ENCODE assay signal across 11 cellular contexts in genomic region chr16:17359778-17360177, GRCh38.
DNase-seq lines count a peak whose midpoint lies in the region; ATAC-seq, FAIRE-seq and TF ChIP-seq lines count a peak whose summit lies in the region.
"Had no signal": no experiment of that assay in that cellular context is flagged by ENCODE, and none has a peak within 500 bp of the region (broad histone marks: within the 10 kb centered on the region; RNA-seq: fewer than 3 reads in every experiment).

No MANE protein-coding gene starts in this region.

- H3K9me1 ChIP-seq in keratinocyte (ENCODE audit: control insufficient read depth, extremely low read depth, insufficient read depth, low read length): no peaks in the 10 kb centered on the region

- no peak for FAIRE-seq in keratinocyte (lab: Jason Lieb, UNC)
- FAIRE-seq: D721Med had no signal

- H3K36me3 Mint-ChIP-seq in MCF 10A (ENCODE audit: insufficient read depth, unreplicated experiment): no peaks in the 10 kb centered on the region

- H3K9me3 ChIP-seq in breast epithelium (no peaks in the 10 kb centered on the region), keratinocyte (ENCODE audit: control insufficient read depth, low read depth, low read length) (no peaks in the 10 kb centered on the region), upper lobe of right lung (no peaks in the 10 kb centered on the region), gastroesophageal sphincter (no peaks in the 10 kb centered on the region)
- H3K9me3 ChIP-seq: prostate gland had no signal

- no peak overlapping the region for H3K4me2 ChIP-seq in keratinocyte (ENCODE audit: control insufficient read depth, extremely low read depth, insufficient read depth, low read depth, low read length)

- no peaks in the 10 kb centered on the region for H4K20me1 ChIP-seq in keratinocyte (ENCODE audit: control insufficient read depth, extremely low read depth, insufficient read depth, low read length)

- intact Hi-C loops in MCF 10A (cut with micrococcal nuclease) (no loop called here), breast epithelium (cut with DNase I; ENCODE audit: low total_unique reads) (no loop called here), upper lobe of right lung (cut with DNase I) (no loop called here)

- no peaks in the 10 kb centered on the region for H3K27me3 Mint-ChIP-seq in MCF 10A (ENCODE audit: insufficient read depth, unreplicated experiment)
- H3K27me3 Mint-ChIP-seq: IgD-negative memory B cell had no signal

- DNase-seq in MCF 10A (ENCODE audit: unreplicated experiment): peak; percentile 18
- DNase-seq in breast epithelium (ENCODE audit: low spot score in 2 of 2): no peak
- peak; percentile 36 for DNase-seq in activated CD4-positive, alpha-beta T cell treated with anti-CD3 and anti-CD28 coated beads, Interleukin-2, amount 50 U/mL, for 1 hour
- no peak for DNase-seq in keratinocyte (ENCODE audit: low read depth, low spot score)
- DNase-seq in upper lobe of right lung: no peak
- no peak for DNase-seq in effector CD8-positive, alpha-beta T cell (lab: John Stamatoyannopoulos, UW)

- peaks cover 0 to 10% of the 10 kb centered on the region in 2 donors for H3K4me1 ChIP-seq in breast epithelium
- peaks cover 20% of the 10 kb centered on the region for H3K4me1 ChIP-seq in keratinocyte (ENCODE audit: control insufficient read depth, extremely low read depth, insufficient read depth, low read length)
- H3K4me1 ChIP-seq in upper lobe of right lung: peaks cover 49% of the 10 kb centered on the region
- H3K4me1 ChIP-seq in gastroesophageal sphincter: peaks cover 8 to 68% (median 18%) of the 10 kb centered on the region in 3 donors
- H3K4me1 ChIP-seq: prostate gland had no signal

- H3K4me3 ChIP-seq in breast epithelium (no peak overlapping the region), keratinocyte (ENCODE audit: control insufficient read depth in 2 of 3, extremely low read depth in 1 of 3, insufficient read depth in 2 of 3, low read depth in 1 of 3, low read length in 3 of 3) (no peak overlapping the region), upper lobe of right lung (no peak overlapping the region), gastroesophageal sphincter (no peak overlapping the region)
- H3K4me3 ChIP-seq: prostate gland had no signal

- TF ChIP-seq EP300 in gastroesophageal sphincter (IDR thresholded peaks at IDR 0.05): no peak

- H3K79me2 ChIP-seq in keratinocyte (ENCODE audit: control insufficient read depth, insufficient read depth, low read length): no peaks in the 10 kb centered on the region

- CTCF ChIA-PET in MCF 10A (lab: Yijun Ruan, JAX): no interaction called here

- 61 to 80% methylated on average over 1 to 3 of the region's 5 CpGs for WGBS in gastroesophageal sphincter (ENCODE audit: low coverage in 1 of 2), 2 donors

- no peak for TF ChIP-seq CTCF in MCF 10A (IDR thresholded peaks at IDR 0.05; ENCODE audit: unreplicated experiment)
- no peak for TF ChIP-seq CTCF in breast epithelium (IDR thresholded peaks at IDR 0.05)
- peak in 1 of 3 experiments; percentile 30 for TF ChIP-seq CTCF in keratinocyte (optimal IDR thresholded peaks at IDR 0.05 in 1 of 3, IDR thresholded peaks at IDR 0.05 in 1 of 3, conservative IDR thresholded peaks at IDR 0.05 in 1 of 3; ENCODE audit: extremely low read depth in 1 of 3, insufficient read depth in 2 of 3, low read length in 3 of 3)
- no peak for TF ChIP-seq CTCF in upper lobe of right lung (IDR thresholded peaks at IDR 0.05)
- no peak for TF ChIP-seq CTCF in gastroesophageal sphincter (IDR thresholded peaks at IDR 0.05)

- H3K9me3 Mint-ChIP-seq in MCF 10A (ENCODE audit: unreplicated experiment): peaks cover 6% of the 10 kb centered on the region

- no peaks in the 10 kb centered on the region for H3K4me1 Mint-ChIP-seq in MCF 10A (ENCODE audit: insufficient read depth, unreplicated experiment)

- no peak overlapping the region for H3K9ac ChIP-seq in keratinocyte (ENCODE audit: control insufficient read depth, extremely low read depth, insufficient read depth, low read length)

- dilution Hi-C loops in keratinocyte (cut with MboI; ENCODE audit: extremely low pct_ligation_motif_present, low sequenced_read_pairs): no loop called here

- H3K27ac ChIP-seq in breast epithelium (no peak overlapping the region), keratinocyte (ENCODE audit: control insufficient read depth, insufficient read depth, low read length) (no peak overlapping the region), upper lobe of right lung (no peak overlapping the region), gastroesophageal sphincter (peak overlapping the region in 2 of 4 donors; percentile 1 to 61)
- H3K27ac ChIP-seq: prostate gland had no signal

- no TSS peak for BruUV-seq in MCF 10A (replicated peaks; lab: Mats Ljungman, UMichigan)

- no peak overlapping the region for H3K27ac Mint-ChIP-seq in MCF 10A (ENCODE audit: low read depth, unreplicated experiment)

- POLR2A ChIA-PET in MCF 10A (lab: Yijun Ruan, JAX): no interaction called here

- ATAC-seq in upper lobe of right lung (peak; percentile 80), gastroesophageal sphincter (no peak), HG03095 (IDR thresholded peaks at IDR 0.05; ENCODE audit: unreplicated experiment) (no peak)

- H3K36me3 ChIP-seq in breast epithelium (no peaks in the 10 kb centered on the region), keratinocyte (ENCODE audit: control insufficient read depth in 2 of 2, extremely low read depth in 1 of 2, insufficient read depth in 2 of 2, low read length in 2 of 2) (peaks cover 0 to 3% of the 10 kb centered on the region in 2 experiments), upper lobe of right lung (no peaks in the 10 kb centered on the region), gastroesophageal sphincter (peaks cover 0 to 6% of the 10 kb centered on the region in 2 donors)
- H3K36me3 ChIP-seq: prostate gland had no signal

- H3K27me3 ChIP-seq in breast epithelium: no peaks in the 10 kb centered on the region
- no peaks in the 10 kb centered on the region for H3K27me3 ChIP-seq in keratinocyte (ENCODE audit: control insufficient read depth, extremely low read depth, insufficient read depth, low read length)
- H3K27me3 ChIP-seq in upper lobe of right lung: no peaks in the 10 kb centered on the region
- no peaks in the 10 kb centered on the region for H3K27me3 ChIP-seq in gastroesophageal sphincter

- H2AFZ ChIP-seq in keratinocyte (ENCODE audit: control insufficient read depth, low read length): peak overlapping the region; percentile 10

- TF ChIP-seq POLR2A in breast epithelium (IDR thresholded peaks at IDR 0.05) (no peak), gastroesophageal sphincter (IDR thresholded peaks at IDR 0.05) (no peak)

- no peak overlapping the region for H3K4me3 Mint-ChIP-seq in MCF 10A (ENCODE audit: unreplicated experiment)

Comparison
In these comparisons a context has a peak if more than half of its experiments do, and no peak if none do; other contexts are left out.
1. DNase-seq: peak in MCF 10A (single experiment) and activated CD4-positive, alpha-beta T cell treated with anti-CD3 and anti-CD28 coated beads, Interleukin-2, amount 50 U/mL, for 1 hour (single experiment); none in breast epithelium (0 of 2), keratinocyte (single experiment), upper lobe of right lung (single experiment) and effector CD8-positive, alpha-beta T cell (single experiment).